ENCODE assay signal across 36 cellular contexts in genomic region chr22:19124377-19124776, GRCh38. TPM values are rescaled to one million over a fixed set of nuclear protein-coding genes. Genes with fewer than 3 reads are reported as not detected.
"Had no signal": no experiment of that assay in that cellular context is flagged by ENCODE, and none has a peak within 500 bp of the region (broad histone marks: within the 10 kb centered on the region; RNA-seq: fewer than 3 reads in every experiment).

No MANE protein-coding gene starts in this region.

- H3K27me3 Mint-ChIP-seq: activated CD4-positive, alpha-beta T cell treated with anti-CD3 and anti-CD28 coated beads, Interleukin-2, amount 10 ng/mL, durations not matched to agents 24 days and 14 days; central memory CD8-positive, alpha-beta T cell had no signal

- H3K36me3 Mint-ChIP-seq: activated naive CD4-positive, alpha-beta T cell treated with anti-CD3 and anti-CD28 coated beads, Interleukin-2, amount 50 U/mL, for 72 hours had no signal

- H3K27ac ChIP-seq: brain microvascular endothelial cell, cardiac muscle cell, Peyer's patch, WERI-Rb-1 had no signal

- H3K9me3 Mint-ChIP-seq: activated CD4-positive, alpha-beta T cell treated with anti-CD3 and anti-CD28 coated beads, Interleukin-2, amount 10 ng/mL, durations not matched to agents 24 days and 14 days; activated naive CD4-positive, alpha-beta T cell treated with anti-CD3 and anti-CD28 coated beads for 36 hours; activated naive CD4-positive, alpha-beta T cell treated with anti-CD3 and anti-CD28 coated beads, Interleukin-2, amount 50 U/mL, for 72 hours; activated T-cell treated with anti-CD3 and anti-CD28 coated beads, Interleukin-2, amount 50 U/mL, for 4 hours; activated T-helper 1 cell treated with anti-CD3 and anti-CD28 coated beads, Interleukin-12 subunit alpha, Interleukin-12 subunit beta, Interleukin-2, Interleukin-4 antibody, amounts not matched to agents 30 ng/mL and 10 ng/mL and 1 ng/mL, durations not matched to agents 14 hours and 24 hours and 36 hours; central memory CD8-positive, alpha-beta T cell had no signal

- H3K27ac Mint-ChIP-seq: activated CD4-positive, alpha-beta T cell treated with anti-CD3 and anti-CD28 coated beads, Interleukin-2, amount 10 ng/mL, durations not matched to agents 24 days and 14 days; activated naive CD4-positive, alpha-beta T cell treated with anti-CD3 and anti-CD28 coated beads for 36 hours; activated naive CD4-positive, alpha-beta T cell treated with anti-CD3 and anti-CD28 coated beads, Interleukin-2, amount 50 U/mL, for 72 hours; activated T-helper 1 cell treated with anti-CD3 and anti-CD28 coated beads, Interleukin-12 subunit alpha, Interleukin-12 subunit beta, Interleukin-2, Interleukin-4 antibody, amounts not matched to agents 30 ng/mL and 10 ng/mL and 1 ng/mL, durations not matched to agents 14 hours and 24 hours and 36 hours had no signal

- DNase-seq: activated CD4-positive, alpha-beta T cell treated with anti-CD3 and anti-CD28 coated beads, Interleukin-2, amount 10 ng/mL, durations not matched to agents 24 days and 14 days; activated CD4-positive, alpha-beta T cell treated with anti-CD3 and anti-CD28 coated beads, Interleukin-2, amount 50 U/mL, for 4 hours; activated CD8-positive, alpha-beta memory T cell treated with anti-CD3 and anti-CD28 coated beads, Interleukin-2, amount 50 U/mL, for 4 hours; activated gamma-delta T cell treated with Interleukin-2 at 50 U/mL for 16 hours; activated naive CD4-positive, alpha-beta T cell treated with anti-CD3 and anti-CD28 coated beads for 36 hours; activated T-cell treated with anti-CD3 and anti-CD28 coated beads for 4 hours; activated T-cell treated with anti-CD3 and anti-CD28 coated beads, Interleukin-2, amount 50 U/mL, for 4 hours; amniotic stem cell; aorta; brain microvascular endothelial cell; Karpas-422; KBM-7; NCI-H1105; NCI-H1417 treated with DMSO at 0.1 percent for 48 hours; NCI-H187 treated with DMSO at 0.1 percent for 48 hours; NCI-H2081; NCI-H2171 treated with DMSO at 0.1 percent for 48 hours; NCI-H2227 treated with DMSO at 0.1 percent for 48 hours; NCI-H446 treated with DMSO at 0.1 percent for 48 hours; NCI-H524; NCI-H69; NK-92 treated with Interleukin-12 subunit alpha and Interleukin-12 subunit beta, amount 100 ng/mL, for 24 hours; PC-3; Peyer's patch; RPMI8226; SW 1271; T1000; WERI-Rb-1 had no signal

- H3K36me3 ChIP-seq: brain microvascular endothelial cell, cardiac muscle cell, Peyer's patch had no signal

- H3K27me3 ChIP-seq: brain microvascular endothelial cell, cardiac muscle cell, Peyer's patch had no signal

- H3K4me3 Mint-ChIP-seq: activated CD4-positive, alpha-beta T cell treated with anti-CD3 and anti-CD28 coated beads, Interleukin-2, amount 10 ng/mL, durations not matched to agents 24 days and 14 days; activated naive CD4-positive, alpha-beta T cell treated with anti-CD3 and anti-CD28 coated beads for 36 hours; activated T-cell treated with anti-CD3 and anti-CD28 coated beads, Interleukin-2, amount 50 U/mL, for 4 hours; activated T-helper 1 cell treated with anti-CD3 and anti-CD28 coated beads, Interleukin-12 subunit alpha, Interleukin-12 subunit beta, Interleukin-2, Interleukin-4 antibody, amounts not matched to agents 30 ng/mL and 10 ng/mL and 1 ng/mL, durations not matched to agents 14 hours and 24 hours and 36 hours; central memory CD8-positive, alpha-beta T cell had no signal

- H3K9me3 ChIP-seq: Peyer's patch had no signal

- H3K4me3 ChIP-seq: cardiac muscle cell, Peyer's patch had no signal

- ATAC-seq: activated naive CD4-positive, alpha-beta T cell treated with anti-CD3 and anti-CD28 coated beads, Interleukin-2, amount 50 U/mL, for 72 hours; activated T-cell treated with anti-CD3 and anti-CD28 coated beads, Interleukin-2, amount 50 U/mL, for 4 hours; PC-3 had no signal

RNA-seq across cellular contexts. Expression of gene TSSK2, which starts 6.7 kb away (rescaled TPM):
- total RNA-seq: activated CD4-positive, alpha-beta T cell treated with anti-CD3 and anti-CD28 coated beads, Interleukin-2, amount 10 ng/mL, durations not matched to agents 24 days and 14 days; activated naive CD4-positive, alpha-beta T cell treated with anti-CD3 and anti-CD28 coated beads for 36 hours; activated naive CD4-positive, alpha-beta T cell treated with anti-CD3 and anti-CD28 coated beads, Interleukin-2, amount 50 U/mL, for 72 hours; activated T-cell treated with anti-CD3 and anti-CD28 coated beads, Interleukin-2, amount 50 U/mL, for 4 hours; activated T-helper 1 cell treated with anti-CD3 and anti-CD28 coated beads, Interleukin-12 subunit alpha, Interleukin-12 subunit beta, Interleukin-2, Interleukin-4 antibody, amounts not matched to agents 30 ng/mL and 10 ng/mL and 1 ng/mL, durations not matched to agents 14 hours and 24 hours and 36 hours; aorta; cardiac muscle cell; chondrocyte; MCF 10A; PC-3; T-helper 1 cell treated with Interleukin-12 subunit alpha and Interleukin-12 subunit beta and Interleukin-4 antibody, amounts not matched to agents 30 ng/mL and 1 ng/mL, for 36 hours; T-helper 2 cell treated with Interferon-gamma antibody and Interleukin-4, amounts not matched to agents 100 ng/mL and 5 ng/mL, for 36 hours had no signal
- polyA plus RNA-seq: cardiac muscle cell had no signal

RNA-seq across cellular contexts. Expression of gene GSC2, which starts 25.7 kb away (rescaled TPM):
- total RNA-seq: activated CD4-positive, alpha-beta T cell treated with anti-CD3 and anti-CD28 coated beads, Interleukin-2, amount 10 ng/mL, durations not matched to agents 24 days and 14 days; activated naive CD4-positive, alpha-beta T cell treated with anti-CD3 and anti-CD28 coated beads for 36 hours; activated naive CD4-positive, alpha-beta T cell treated with anti-CD3 and anti-CD28 coated beads, Interleukin-2, amount 50 U/mL, for 72 hours; activated T-cell treated with anti-CD3 and anti-CD28 coated beads, Interleukin-2, amount 50 U/mL, for 4 hours; aorta; cardiac muscle cell; chondrocyte; MCF 10A; PC-3; Peyer's patch; T-helper 1 cell treated with Interleukin-12 subunit alpha and Interleukin-12 subunit beta and Interleukin-4 antibody, amounts not matched to agents 30 ng/mL and 1 ng/mL, for 36 hours; T-helper 2 cell treated with Interferon-gamma antibody and Interleukin-4, amounts not matched to agents 100 ng/mL and 5 ng/mL, for 36 hours had no signal
- polyA plus RNA-seq: aorta, cardiac muscle cell had no signal
